Comparison of ENCODE assay signal across 1 cellular context in the genomic region with DNA sequence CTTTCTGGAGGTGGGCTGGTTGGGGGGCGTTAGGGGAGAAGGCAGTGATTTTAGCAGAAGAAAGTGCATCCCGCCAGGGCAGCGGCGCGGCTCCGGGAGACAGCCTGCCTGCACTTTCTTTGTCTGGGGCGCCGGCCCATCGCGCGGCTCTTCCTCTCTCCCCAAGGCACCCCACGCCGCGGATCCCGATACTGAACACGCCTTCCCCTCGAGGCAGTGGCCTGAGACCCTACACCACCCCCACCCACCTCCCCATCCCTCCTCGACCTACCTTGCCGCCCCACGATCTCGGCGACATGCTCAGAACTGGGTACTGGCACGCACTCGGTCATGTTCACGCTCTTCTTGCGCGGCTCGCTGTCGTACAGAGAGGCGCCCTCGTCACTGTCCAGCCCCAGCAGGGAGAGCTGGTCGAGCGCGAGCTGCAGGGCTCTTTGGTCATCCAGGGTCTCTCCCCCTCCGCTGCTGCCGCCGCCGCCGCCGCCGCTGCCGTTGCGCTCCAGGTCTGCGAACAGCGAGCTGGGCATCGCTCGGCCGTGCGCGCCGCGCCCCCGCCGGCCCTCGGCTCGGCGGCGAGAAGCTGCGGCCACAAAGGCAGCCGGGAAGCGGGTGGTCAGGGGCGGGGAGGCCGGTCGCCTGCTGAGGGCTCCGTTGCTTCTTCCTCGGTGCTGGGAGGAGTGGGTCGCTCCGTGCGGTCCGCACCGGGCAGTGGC.
A peak's percentile ranks its signal among the peaks of the same experiment; 100 is the strongest.
TF ChIP-seq lines count a peak whose summit lies in the region.

No MANE protein-coding gene starts in this region.

TF ChIP-seq in WTC11, 78 proteins besides CTCF, POLR2A, EP300 and RAD21 (continued from another document):
- TF ChIP-seq AR (CRISPR knock-in tag; IDR thresholded peaks at IDR 0.05) (no peak), FOXP1 (CRISPR knock-in tag; IDR thresholded peaks at IDR 0.05; ENCODE audit: borderline replicate concordance) (no peak), HMGXB4 (CRISPR knock-in tag; IDR thresholded peaks at IDR 0.05) (0 out of 2 replicates have a peak, but pooled peaks have one; percentile 25)
TF ChIP-seq in WTC11: peak in this region for 7.
